ENCODE assay signal across 13 cellular contexts in the genomic region with DNA sequence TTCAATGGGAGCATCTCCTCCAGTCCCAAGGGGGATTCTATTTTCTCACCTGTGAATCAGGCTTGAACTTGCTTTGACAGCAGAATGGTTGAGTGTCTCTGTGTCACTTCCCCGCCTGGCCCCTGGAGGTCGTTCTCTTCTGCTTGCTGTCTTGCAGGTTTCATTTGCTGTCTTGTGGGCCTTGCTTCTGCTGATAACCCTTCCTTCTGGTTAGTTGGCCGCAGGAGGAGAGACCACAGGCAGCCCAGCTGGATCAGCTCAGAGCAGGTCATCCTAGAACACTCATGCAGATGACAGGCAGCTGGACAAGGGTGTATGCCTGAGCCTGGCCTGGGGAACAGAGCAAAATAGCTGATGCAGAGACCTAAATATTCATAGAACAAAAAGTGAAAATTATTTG.
A peak's percentile ranks its signal among the peaks of the same experiment; 100 is the strongest.
DNase-seq lines count a peak whose midpoint lies in the region; ATAC-seq, FAIRE-seq and TF ChIP-seq lines count a peak whose summit lies in the region.
"Had no signal": no experiment of that assay in that cellular context is flagged by ENCODE, and none has a peak within 500 bp of the region (broad histone marks: within the 10 kb centered on the region; RNA-seq: fewer than 3 reads in every experiment).

No MANE protein-coding gene starts in this region.

- H3K9me3 ChIP-seq in Karpas-422 (ENCODE audit: low read length), result no peaks in the 10 kb centered on the region

- no peak overlapping the region for H3K27ac ChIP-seq in Karpas-422 (ENCODE audit: low read length)

- H3K4me1 ChIP-seq in Karpas-422 (ENCODE audit: low read length), result no peaks in the 10 kb centered on the region

- peak; percentile 45 for ATAC-seq in GM19467 (IDR thresholded peaks at IDR 0.05; ENCODE audit: unreplicated experiment)
- ATAC-seq in stimulated activated memory B cell treated with anti-CD40 and anti-IgM and Interleukin-4, amounts not matched to agents 10 μg/mL and 1 μg/mL and 100 μg/mL, for 72 hours, result peak; percentile 16
- no peak for ATAC-seq in HG02885 (IDR thresholded peaks at IDR 0.05; ENCODE audit: poor library complexity, unreplicated experiment)
- ATAC-seq: left colon, Panc1, T-helper 17 cell had no signal

- no peaks in the 10 kb centered on the region for H3K27me3 Mint-ChIP-seq in glutamatergic neuron (ENCODE audit: unreplicated experiment)
- H3K27me3 Mint-ChIP-seq in stimulated activated memory B cell treated with anti-CD40 and anti-IgM and Interleukin-4, amounts not matched to agents 10 μg/mL and 1 μg/mL and 100 μg/mL, for 72 hours, result peaks cover 49% of the 10 kb centered on the region

- H3K79me2 ChIP-seq in Karpas-422 (ENCODE audit: low read length), result no peaks in the 10 kb centered on the region

- no peak overlapping the region for H3K27ac Mint-ChIP-seq in glutamatergic neuron (ENCODE audit: unreplicated experiment)
- no peak overlapping the region for H3K27ac Mint-ChIP-seq in stimulated activated memory B cell treated with anti-CD40 and anti-IgM and Interleukin-4, amounts not matched to agents 10 μg/mL and 1 μg/mL and 100 μg/mL, for 72 hours
- H3K27ac Mint-ChIP-seq: T-helper 17 cell had no signal

- peak; percentile 42 for DNase-seq in Karpas-422
- peak; percentile 32 for DNase-seq in glutamatergic neuron
- DNase-seq in urothelium cell line (ENCODE audit: low spot score), result no peak
- DNase-seq in GDM1 (lab: John Stamatoyannopoulos, UW), result no peak
- DNase-seq: effector CD4-positive, alpha-beta T cell; left colon; NCI-H1092 treated with DMSO at 0.1 percent for 48 hours; T-helper 17 cell had no signal

- no peaks in the 10 kb centered on the region for H3K27me3 ChIP-seq in Karpas-422 (ENCODE audit: low read length)

- H3K36me3 ChIP-seq in Karpas-422 (ENCODE audit: insufficient read depth, low read length), result no peaks in the 10 kb centered on the region

- no peaks in the 10 kb centered on the region for H4K20me1 ChIP-seq in Karpas-422 (ENCODE audit: insufficient read depth, low read depth, low read length)

- H3K9me3 Mint-ChIP-seq in glutamatergic neuron (ENCODE audit: unreplicated experiment), result no peaks in the 10 kb centered on the region
- H3K9me3 Mint-ChIP-seq in stimulated activated memory B cell treated with anti-CD40 and anti-IgM and Interleukin-4, amounts not matched to agents 10 μg/mL and 1 μg/mL and 100 μg/mL, for 72 hours, result no peaks in the 10 kb centered on the region
- H3K9me3 Mint-ChIP-seq: nephron had no signal

- no peak overlapping the region for H2AFZ ChIP-seq in Karpas-422 (ENCODE audit: low read length)

- no peaks in the 10 kb centered on the region for H3K9me2 ChIP-seq in Karpas-422 (replicated peaks; ENCODE audit: insufficient read depth, low read length)

- H3K36me3 Mint-ChIP-seq in glutamatergic neuron (ENCODE audit: unreplicated experiment), result peaks cover 7% of the 10 kb centered on the region
- no peaks in the 10 kb centered on the region for H3K36me3 Mint-ChIP-seq in stimulated activated memory B cell treated with anti-CD40 and anti-IgM and Interleukin-4, amounts not matched to agents 10 μg/mL and 1 μg/mL and 100 μg/mL, for 72 hours

- TF ChIP-seq CTCF in glutamatergic neuron (IDR thresholded peaks at IDR 0.05; ENCODE audit: partially characterized antibody, unreplicated experiment), result no peak

- H3K4me1 Mint-ChIP-seq in glutamatergic neuron (ENCODE audit: low read depth, unreplicated experiment), result no peaks in the 10 kb centered on the region
- H3K4me1 Mint-ChIP-seq in stimulated activated memory B cell treated with anti-CD40 and anti-IgM and Interleukin-4, amounts not matched to agents 10 μg/mL and 1 μg/mL and 100 μg/mL, for 72 hours, result no peaks in the 10 kb centered on the region
- H3K4me1 Mint-ChIP-seq: T-helper 17 cell had no signal

- H3K4me2 ChIP-seq in Karpas-422 (ENCODE audit: low read depth, low read length, poor library complexity, severe bottlenecking), result no peak overlapping the region

- no peak overlapping the region for H3K9ac ChIP-seq in Karpas-422 (ENCODE audit: low read length)

- FAIRE-seq in urothelium cell line (lab: Jason Lieb, UNC), result no peak

- no peak overlapping the region for H3K4me3 Mint-ChIP-seq in glutamatergic neuron (ENCODE audit: unreplicated experiment)
- H3K4me3 Mint-ChIP-seq in stimulated activated memory B cell treated with anti-CD40 and anti-IgM and Interleukin-4, amounts not matched to agents 10 μg/mL and 1 μg/mL and 100 μg/mL, for 72 hours, result no peak overlapping the region
- H3K4me3 Mint-ChIP-seq: nephron, T-helper 17 cell had no signal

- H3K4me3 ChIP-seq in Karpas-422 (ENCODE audit: low read length), result no peak overlapping the region

Comparison
In these comparisons a context has a peak if more than half of its experiments do, and no peak if none do; other contexts are left out.
1. DNase-seq: peak in Karpas-422 (single experiment) and glutamatergic neuron (single experiment); none in urothelium cell line (single experiment) and GDM1 (single experiment).